ENCODE assay signal across 17 cellular contexts in genomic region chr3:71016141-71016845, GRCh38.
DNase-seq lines count a peak whose midpoint lies in the region; ATAC-seq, FAIRE-seq and TF ChIP-seq lines count a peak whose summit lies in the region.
"Had no signal": no experiment of that assay in that cellular context is flagged by ENCODE, and none has a peak within 500 bp of the region (broad histone marks: within the 10 kb centered on the region; RNA-seq: fewer than 3 reads in every experiment).

No MANE protein-coding gene starts in this region.

- no peak overlapping the region for H3K9ac ChIP-seq in kidney (ENCODE audit: low read length in 2 of 2)

- ATAC-seq in Right ventricle myocardium inferior (no peak), memory B cell (ENCODE audit: low read depth) (no peak), upper lobe of right lung (peak; percentile 52), psoas muscle (no peak), GM21717 (IDR thresholded peaks at IDR 0.05; ENCODE audit: unreplicated experiment) (no peak)
- no peak for ATAC-seq in central memory CD8-positive, alpha-beta T cell (replicated peaks; ENCODE audit: extremely low read depth, poor library complexity, severe bottlenecking)

- WGBS in psoas muscle, 3 donors, result 50 to 63% (median 54%) methylated on average over 10 of the region's 10 CpGs

- H3K36me3 Mint-ChIP-seq in central memory CD8-positive, alpha-beta T cell (ENCODE audit: insufficient read depth), result peaks cover 17% of the 10 kb centered on the region
- peaks cover 30% of the 10 kb centered on the region for H3K36me3 Mint-ChIP-seq in memory B cell

- H3K27ac Mint-ChIP-seq in central memory CD8-positive, alpha-beta T cell (ENCODE audit: low read depth), result peak overlapping the region; percentile 70
- H3K27ac Mint-ChIP-seq in memory B cell, result peak overlapping the region; percentile 78
- H3K27ac Mint-ChIP-seq: T-helper 2 cell treated with Interferon-gamma antibody and Interleukin-4, amounts not matched to agents 5 μg/mL and 100 μg/mL, for 36 hours had no signal

- H3K9me3 Mint-ChIP-seq in central memory CD8-positive, alpha-beta T cell, result no peaks in the 10 kb centered on the region
- peaks cover 1% of the 10 kb centered on the region for H3K9me3 Mint-ChIP-seq in memory B cell

- TF ChIP-seq CTCF in cardiac muscle cell (IDR thresholded peaks at IDR 0.05; ENCODE audit: low read depth, low read length) (no peak), upper lobe of right lung (IDR thresholded peaks at IDR 0.05) (no peak), psoas muscle (IDR thresholded peaks at IDR 0.05) (no peak), kidney (IDR thresholded peaks at IDR 0.05; ENCODE audit: borderline replicate concordance, extremely low read depth, insufficient read depth) (no peak)

- H3K27ac ChIP-seq in cardiac muscle cell (peak overlapping the region; percentile 1), upper lobe of right lung (peak overlapping the region; percentile 28), psoas muscle (no peak overlapping the region), kidney (ENCODE audit: low read depth in 2 of 2, low read length in 2 of 2) (no peak overlapping the region)
- H3K27ac ChIP-seq: colonic mucosa had no signal

- FAIRE-seq in kidney (lab: Jason Lieb, UNC), result no peak
- FAIRE-seq: RCC 7860 had no signal

- H3K4me3 Mint-ChIP-seq in central memory CD8-positive, alpha-beta T cell, result no peak overlapping the region
- no peak overlapping the region for H3K4me3 Mint-ChIP-seq in memory B cell
- H3K4me3 Mint-ChIP-seq: T-helper 2 cell treated with Interferon-gamma antibody and Interleukin-4, amounts not matched to agents 5 μg/mL and 100 μg/mL, for 36 hours had no signal

- H3K9me3 ChIP-seq in cardiac muscle cell (ENCODE audit: low read depth), result no peaks in the 10 kb centered on the region
- H3K9me3 ChIP-seq in upper lobe of right lung, result no peaks in the 10 kb centered on the region
- no peaks in the 10 kb centered on the region for H3K9me3 ChIP-seq in psoas muscle
- H3K9me3 ChIP-seq in kidney (ENCODE audit: control insufficient read depth in 1 of 2, low read length in 2 of 2), result no peaks in the 10 kb centered on the region
- H3K9me3 ChIP-seq: colonic mucosa had no signal

- no peaks in the 10 kb centered on the region for H3K27me3 Mint-ChIP-seq in central memory CD8-positive, alpha-beta T cell
- no peaks in the 10 kb centered on the region for H3K27me3 Mint-ChIP-seq in memory B cell

- no peaks in the 10 kb centered on the region for H3K27me3 ChIP-seq in cardiac muscle cell
- no peaks in the 10 kb centered on the region for H3K27me3 ChIP-seq in upper lobe of right lung
- H3K27me3 ChIP-seq in psoas muscle (ENCODE audit: insufficient read depth in 3 of 3, low read length in 2 of 3), result no peaks in the 10 kb centered on the region
- H3K27me3 ChIP-seq: colonic mucosa had no signal

- DNase-seq in cardiac muscle cell (ENCODE audit: low read depth in 1 of 2, low spot score in 1 of 2) (peak in 1 of 2 donors; percentile 43), Right ventricle myocardium inferior (ENCODE audit: missing footprints) (no peak), memory B cell (ENCODE audit: low spot score in 2 of 2) (no peak), upper lobe of right lung (no peak), psoas muscle (no peak), kidney (no peak)
- no peak for DNase-seq in central memory CD8-positive, alpha-beta T cell (ENCODE audit: low spot score in 2 of 2)
- DNase-seq: activated CD4-positive, alpha-beta T cell treated with anti-CD3 and anti-CD28 coated beads for 48 hours; activated effector memory CD4-positive, alpha-beta T cell treated with Interleukin-2 at 50 U/mL for 16 hours; colonic mucosa; DMS153; foreskin fibroblast; NCI-H446 treated with DMSO at 0.1 percent for 48 hours had no signal

- H3K36me3 ChIP-seq in cardiac muscle cell, result peaks cover 16% of the 10 kb centered on the region
- H3K36me3 ChIP-seq in upper lobe of right lung, result peaks cover 9% of the 10 kb centered on the region
- H3K36me3 ChIP-seq in psoas muscle (ENCODE audit: insufficient read depth in 1 of 2, low read depth in 1 of 2), result peaks cover 4 to 12% of the 10 kb centered on the region in 2 donors
- no peaks in the 10 kb centered on the region for H3K36me3 ChIP-seq in kidney (ENCODE audit: control insufficient read depth in 1 of 2, insufficient read depth in 2 of 2, low read length in 2 of 2)
- H3K36me3 ChIP-seq: colonic mucosa had no signal

- H3K4me3 ChIP-seq in cardiac muscle cell, result no peak overlapping the region
- H3K4me3 ChIP-seq in upper lobe of right lung, result no peak overlapping the region
- no peak overlapping the region for H3K4me3 ChIP-seq in psoas muscle
- H3K4me3 ChIP-seq in kidney (ENCODE audit: low read length in 2 of 2), result no peak overlapping the region
- H3K4me3 ChIP-seq: colonic mucosa, smooth muscle cell had no signal

- H3K4me1 ChIP-seq in cardiac muscle cell (ENCODE audit: low read depth) (no peaks in the 10 kb centered on the region), upper lobe of right lung (peaks cover 9% of the 10 kb centered on the region), psoas muscle (no peaks in the 10 kb centered on the region), kidney (ENCODE audit: control insufficient read depth in 1 of 2, insufficient read depth in 1 of 2, low read depth in 1 of 2, low read length in 2 of 2) (no peaks in the 10 kb centered on the region)
- H3K4me1 ChIP-seq: colonic mucosa had no signal

- intact Hi-C loops in Right ventricle myocardium inferior (cut with DNase I), result no loop called here
- intact Hi-C loops in upper lobe of right lung (cut with DNase I), result no loop called here
- intact Hi-C loops in psoas muscle (cut with DNase I), result no loop called here
- intact Hi-C loops in kidney (cut with DNase I), result no loop called here

- peaks cover 41% of the 10 kb centered on the region for H3K4me1 Mint-ChIP-seq in central memory CD8-positive, alpha-beta T cell
- peaks cover 16% of the 10 kb centered on the region for H3K4me1 Mint-ChIP-seq in memory B cell

Comparison
In these comparisons a context has a peak if more than half of its experiments do, and no peak if none do; other contexts are left out.
1. H3K27ac ChIP-seq: peak in cardiac muscle cell (single experiment) and upper lobe of right lung (single experiment); none in psoas muscle (single experiment) and kidney (0 of 2).